In the genomic region with DNA sequence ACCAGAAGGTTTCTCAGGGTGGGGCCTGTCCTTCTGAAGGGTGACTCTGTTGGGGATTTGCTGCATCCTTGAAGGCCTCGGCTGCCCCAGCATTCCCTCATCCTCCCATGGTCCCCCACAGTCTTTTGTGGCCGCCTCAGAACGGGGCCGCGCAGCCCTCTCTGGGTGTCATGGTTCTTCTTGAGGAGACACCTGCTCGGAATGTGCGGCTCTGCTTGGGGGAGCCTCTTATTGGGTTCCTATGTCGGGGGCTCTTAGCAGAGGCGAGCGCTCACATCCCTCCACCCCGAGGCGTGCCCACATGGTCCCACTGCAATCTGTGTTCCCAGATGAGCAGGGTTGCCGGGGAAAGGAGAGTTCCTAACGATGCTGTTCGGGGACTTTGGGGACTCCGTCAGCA, we compare ENCODE assay signal across 23 cellular contexts.
"Had no signal": no experiment of that assay in that cellular context is flagged by ENCODE, and none has a peak within 500 bp of the region (broad histone marks: within the 10 kb centered on the region; RNA-seq: fewer than 3 reads in every experiment).

No MANE protein-coding gene starts in this region.

- H3K36me3 ChIP-seq: gastrocnemius medialis, left ventricle myocardium inferior, lower lobe of right lung, neural progenitor cell, sigmoid colon, thoracic aorta, tibial nerve, upper lobe of right lung, uterus had no signal

- H3K4me3 ChIP-seq: dorsolateral prefrontal cortex, gastrocnemius medialis, left ventricle myocardium inferior, lower lobe of right lung, neural progenitor cell, psoas muscle, sigmoid colon, thoracic aorta, tibial nerve, upper lobe of right lung, uterus had no signal

- ATAC-seq: esophagus mucosa; gastrocnemius medialis; left colon; lower lobe of right lung; psoas muscle; right cardiac atrium; stimulated activated naive B cell treated with anti-CD40 and anti-IgM and Interleukin-4, amounts not matched to agents 10 μg/mL and 1 μg/mL and 100 μg/mL, for 72 hours; upper lobe of right lung had no signal

- DNase-seq: effector CD8-positive, alpha-beta T cell; endodermal cell; foreskin fibroblast; gastrocnemius medialis; kidney glomerular epithelial cell; left colon; left ventricle myocardium inferior; lower lobe of right lung; nucleus accumbens; psoas muscle; right cardiac atrium; sigmoid colon; stimulated activated CD4-positive, alpha-beta T cell treated with anti-CD3 and anti-CD28 coated beads, Interleukin-15, amount 100 ng/mL, for 24 hours; stimulated activated CD4-positive, alpha-beta T cell treated with anti-CD3 and anti-CD28 coated beads, Interleukin-2, amount 100 ng/mL, for 48 hours; stimulated activated naive B cell treated with anti-CD40 and anti-IgM and Interleukin-4, amounts not matched to agents 10 μg/mL and 1 μg/mL and 100 μg/mL, for 72 hours; upper lobe of right lung; uterus had no signal

- H3K27me3 ChIP-seq: dorsolateral prefrontal cortex, gastrocnemius medialis, neural progenitor cell, tibial nerve, uterus had no signal

- H3K4me2 ChIP-seq: neural progenitor cell had no signal

- H3K4me1 ChIP-seq: gastrocnemius medialis, left ventricle myocardium inferior, lower lobe of right lung, neural progenitor cell, psoas muscle, sigmoid colon, tibial nerve, upper lobe of right lung, uterus had no signal

- H3K9ac ChIP-seq: neural progenitor cell had no signal

- H3K9me3 ChIP-seq: gastrocnemius medialis, lower lobe of right lung, psoas muscle, thoracic aorta, upper lobe of right lung, uterus had no signal

- H2AFZ ChIP-seq: neural progenitor cell had no signal

- H3K27ac ChIP-seq: dorsolateral prefrontal cortex, epithelial cell of prostate, gastrocnemius medialis, left ventricle myocardium inferior, lower lobe of right lung, neural progenitor cell, psoas muscle, sigmoid colon, thoracic aorta, tibial nerve, upper lobe of right lung, uterus had no signal
